In the genomic region with DNA sequence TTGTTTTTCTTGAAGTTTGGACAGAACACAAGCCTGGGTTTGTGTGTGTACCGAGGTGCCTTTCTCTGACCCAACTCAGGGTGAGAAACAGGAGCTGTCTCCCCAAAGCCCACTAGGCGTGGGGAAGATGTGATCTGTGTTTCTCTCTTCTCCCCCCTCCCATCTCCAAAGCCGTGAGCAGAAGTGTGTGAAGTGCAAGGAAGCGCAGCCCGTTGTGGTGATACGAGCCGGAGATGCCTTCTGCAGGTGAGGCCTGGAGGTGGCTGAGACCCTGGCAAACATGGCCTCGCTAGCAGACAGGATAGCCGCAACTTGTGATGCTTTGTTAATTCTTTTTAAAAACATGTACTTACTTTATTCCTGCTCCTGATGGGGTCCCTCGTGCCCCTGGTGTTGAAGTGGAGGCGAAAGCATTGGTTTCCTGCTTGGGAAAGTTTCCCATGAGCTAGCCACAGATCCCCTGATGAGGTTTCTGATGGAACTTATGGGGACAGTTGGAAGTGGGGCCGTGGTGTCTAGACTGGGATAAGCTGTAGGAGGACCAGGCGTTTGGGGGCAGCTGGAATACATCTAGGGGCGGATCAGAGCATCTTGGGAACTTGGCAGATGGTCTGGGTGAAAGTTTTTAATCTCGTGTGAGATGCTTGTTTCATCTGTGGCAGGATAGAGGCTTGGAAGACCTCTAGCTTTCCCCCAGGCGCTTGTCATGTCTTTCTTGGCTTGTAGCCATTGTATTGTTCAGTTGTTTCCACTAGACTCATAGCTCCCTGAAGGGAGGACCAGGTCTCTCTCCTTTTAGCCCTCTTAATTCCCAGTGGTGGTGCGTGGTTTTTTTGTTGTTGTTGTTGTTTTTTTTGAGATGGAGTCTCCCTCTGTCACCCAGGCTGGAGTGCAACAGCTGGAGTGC, we compare ENCODE assay signal across 8 cellular contexts. TPM values are rescaled to one million over a fixed set of nuclear protein-coding genes. Genes with fewer than 3 reads are reported as not detected.
DNase-seq lines count a peak whose midpoint lies in the region; ATAC-seq and TF ChIP-seq lines count a peak whose summit lies in the region.

No MANE protein-coding gene starts in this region.

- WGBS in right lobe of liver (ENCODE audit: insufficient coverage, low coverage, low lambda C conversion rate, missing lambda C conversion rate): 29% methylated on average over 11 of the region's 17 CpGs

- intact Hi-C loops in cardiac septum (cut with DNase I) (loop anchor here (5.0 kb wide), 2 partner anchors 80 to 135 kb away; partner anchors contain the start of gene ZC3H18), right lobe of liver (cut with DNase I) (no loop called here), upper lobe of right lung (cut with DNase I) (no loop called here)

- no peak for ATAC-seq in activated naive CD8-positive, alpha-beta T cell treated with anti-CD3 and anti-CD28 coated beads, Interleukin-2, amount 50 U/mL, for 24 hours
- ATAC-seq in right lobe of liver (no peak), upper lobe of right lung (no peak)

- peaks cover 47% of the 10 kb centered on the region for H3K4me1 Mint-ChIP-seq in activated naive CD8-positive, alpha-beta T cell treated with anti-CD3 and anti-CD28 coated beads, Interleukin-2, amount 50 U/mL, for 24 hours

- H3K36me3 Mint-ChIP-seq in activated naive CD8-positive, alpha-beta T cell treated with anti-CD3 and anti-CD28 coated beads, Interleukin-2, amount 50 U/mL, for 24 hours (ENCODE audit: low read depth): no peaks in the 10 kb centered on the region

- H3K4me1 ChIP-seq in cardiac muscle cell (ENCODE audit: low read depth): peaks cover 5% of the 10 kb centered on the region
- H3K4me1 ChIP-seq in right lobe of liver: peaks cover 0 to 17% (median 6%) of the 10 kb centered on the region in 4 donors
- peaks cover 41% of the 10 kb centered on the region for H3K4me1 ChIP-seq in upper lobe of right lung

- peak overlapping the region; percentile 77 for H3K4me3 Mint-ChIP-seq in activated naive CD8-positive, alpha-beta T cell treated with anti-CD3 and anti-CD28 coated beads, Interleukin-2, amount 50 U/mL, for 24 hours

- H3K4me3 ChIP-seq in cardiac muscle cell: peak overlapping the region; percentile 69
- peak overlapping the region; percentile 100 for H3K4me3 ChIP-seq in right lobe of liver
- H3K4me3 ChIP-seq in upper lobe of right lung: peak overlapping the region; percentile 99

- no peaks in the 10 kb centered on the region for H3K27me3 Mint-ChIP-seq in activated naive CD8-positive, alpha-beta T cell treated with anti-CD3 and anti-CD28 coated beads, Interleukin-2, amount 50 U/mL, for 24 hours

- TF ChIP-seq POLR2A in right lobe of liver (IDR thresholded peaks at IDR 0.05): no peak

- H3K9me3 ChIP-seq in cardiac muscle cell (ENCODE audit: low read depth): no peaks in the 10 kb centered on the region
- H3K9me3 ChIP-seq in right lobe of liver: no peaks in the 10 kb centered on the region
- H3K9me3 ChIP-seq in upper lobe of right lung: no peaks in the 10 kb centered on the region

- TF ChIP-seq CTCF in cardiac muscle cell (IDR thresholded peaks at IDR 0.05; ENCODE audit: low read depth, low read length): no peak
- no peak for TF ChIP-seq CTCF in right lobe of liver (IDR thresholded peaks at IDR 0.05)
- TF ChIP-seq CTCF in upper lobe of right lung (IDR thresholded peaks at IDR 0.05): no peak

- H3K27ac Mint-ChIP-seq in activated naive CD8-positive, alpha-beta T cell treated with anti-CD3 and anti-CD28 coated beads, Interleukin-2, amount 50 U/mL, for 24 hours: peak overlapping the region; percentile 44

- H3K36me3 ChIP-seq in cardiac muscle cell (no peaks in the 10 kb centered on the region), right lobe of liver (no peaks in the 10 kb centered on the region), upper lobe of right lung (no peaks in the 10 kb centered on the region)

- H3K27me3 ChIP-seq in cardiac muscle cell: no peaks in the 10 kb centered on the region
- H3K27me3 ChIP-seq in right lobe of liver: no peaks in the 10 kb centered on the region
- H3K27me3 ChIP-seq in upper lobe of right lung: no peaks in the 10 kb centered on the region

- H3K27ac ChIP-seq in cardiac muscle cell (peak overlapping the region; percentile 46), right lobe of liver (peak overlapping the region in 1 of 3 donors; percentile 82), upper lobe of right lung (peak overlapping the region; percentile 84)

- H3K9me3 Mint-ChIP-seq in activated naive CD8-positive, alpha-beta T cell treated with anti-CD3 and anti-CD28 coated beads, Interleukin-2, amount 50 U/mL, for 24 hours: no peaks in the 10 kb centered on the region

- DNase-seq in cardiac muscle cell (ENCODE audit: low read depth in 1 of 2, low spot score in 1 of 2): no peak
- DNase-seq in cardiac septum (ENCODE audit: low spot score): no peak
- DNase-seq in activated naive CD8-positive, alpha-beta T cell treated with anti-CD3 and anti-CD28 coated beads, Interleukin-2, amount 50 U/mL, for 24 hours: no peak
- no peak for DNase-seq in right lobe of liver
- no peak for DNase-seq in upper lobe of right lung
- DNase-seq in DMS153 treated with DMSO at 0.1 percent for 48 hours (lab: John Stamatoyannopoulos, UW; ENCODE audit: unreplicated experiment): no peak
- DNase-seq in NOMO-1 treated with DMSO at 0.1 percent for 48 hours (lab: John Stamatoyannopoulos, UW; ENCODE audit: unreplicated experiment): no peak
- DNase-seq in T-helper 9 cell: no peak

RNA-seq across cellular contexts. Expression of gene CTU2, which starts 0.9 kb away (rescaled TPM):
- 9.3 and 10.8 TPM in 2 replicates for total RNA-seq in cardiac muscle cell
- polyA plus RNA-seq in cardiac muscle cell: 9.2 and 13.8 TPM in 2 replicates
- 14.9 TPM for total RNA-seq in cardiac septum
- total RNA-seq in right lobe of liver: 1 to 10 TPM; 5.0 to 9.5 (median 8.2) TPM
- total RNA-seq in upper lobe of right lung: 21.3 TPM

RNA-seq across cellular contexts. Expression of gene RNF166, which starts 1.0 kb away (rescaled TPM):
- total RNA-seq in cardiac muscle cell (30.0 and 33.5 TPM in 2 replicates), cardiac septum (17.1 TPM), right lobe of liver (10 to 100 TPM in 2 of 6 experiments, 1 to 10 TPM in 4; 8.1 to 12.8 (median 10.0) TPM), upper lobe of right lung (50.6 TPM)
- polyA plus RNA-seq in cardiac muscle cell: 23.2 and 34.2 TPM in 2 replicates

RNA-seq across cellular contexts. Expression of gene SNAI3, which starts 20.9 kb away (rescaled TPM):
- total RNA-seq in cardiac muscle cell (1.6 and 2.9 TPM in 2 replicates), cardiac septum (0.97 TPM), right lobe of liver (under 1 TPM; 0.15 to 0.98 (median 0.35) TPM), upper lobe of right lung (7.0 TPM)
- polyA plus RNA-seq in cardiac muscle cell: 3.7 and 4.5 TPM in 2 replicates

RNA-seq across cellular contexts. Expression of gene MVD, which starts 44.3 kb away (rescaled TPM):
- 65.0 and 159 TPM in 2 replicates for total RNA-seq in cardiac muscle cell
- polyA plus RNA-seq in cardiac muscle cell: 88.4 and 192 TPM in 2 replicates
- 27.1 TPM for total RNA-seq in cardiac septum
- total RNA-seq in right lobe of liver: 10 to 100 TPM; 10.2 to 57.1 (median 15.2) TPM
- total RNA-seq in upper lobe of right lung: 104 TPM

RNA-seq across cellular contexts. Expression of gene CYBA, which starts 56.4 kb away (rescaled TPM):
- total RNA-seq in cardiac muscle cell (174 and 218 TPM in 2 replicates), cardiac septum (26.8 TPM), right lobe of liver (10 to 100 TPM; 22.8 to 70.0 (median 41.3) TPM), upper lobe of right lung (257 TPM)
- polyA plus RNA-seq in cardiac muscle cell: 233 and 237 TPM in 2 replicates
